Comparison of ENCODE assay signal across 17 cellular contexts in the genomic region with DNA sequence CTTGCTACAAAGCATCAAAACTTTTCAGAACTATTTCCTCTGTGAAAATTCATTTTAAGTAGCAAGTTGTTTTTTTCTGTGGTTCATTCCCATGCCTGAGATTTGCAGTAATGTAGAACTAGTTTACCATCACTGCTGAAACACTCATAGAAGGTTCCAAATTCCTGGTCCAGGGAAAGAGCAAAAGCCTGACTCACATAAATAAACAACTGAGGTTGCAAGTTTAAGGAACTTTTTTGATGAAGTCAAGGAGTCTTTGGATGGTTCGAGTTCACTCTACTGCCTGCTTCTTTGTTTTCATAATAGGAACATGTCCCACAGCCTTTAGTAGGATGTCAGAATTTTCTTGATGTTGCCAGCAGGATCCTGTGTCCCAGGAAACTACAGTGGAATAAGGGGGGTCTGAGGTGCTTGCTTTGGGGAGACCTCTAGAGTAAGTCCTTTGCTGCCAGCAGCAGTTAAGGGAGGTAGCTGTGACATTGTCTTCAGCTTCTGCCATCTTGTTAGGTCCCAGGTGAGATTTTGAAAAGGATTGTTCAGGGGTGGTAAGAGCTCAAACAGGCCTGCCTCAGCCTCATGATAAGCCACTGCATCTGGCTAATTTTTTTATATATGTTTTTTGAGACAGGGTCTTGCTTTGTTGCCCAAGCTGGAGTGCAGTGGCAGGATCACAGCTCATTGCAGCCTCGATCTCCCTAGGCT. TPM values are rescaled to one million over a fixed set of nuclear protein-coding genes. Genes with fewer than 3 reads are reported as not detected.
DNase-seq lines count a peak whose midpoint lies in the region; TF ChIP-seq lines count a peak whose summit lies in the region.
"Had no signal": no experiment of that assay in that cellular context is flagged by ENCODE, and none has a peak within 500 bp of the region (broad histone marks: within the 10 kb centered on the region; RNA-seq: fewer than 3 reads in every experiment).

No MANE protein-coding gene starts in this region.

- H3K4me1 Mint-ChIP-seq in activated naive CD4-positive, alpha-beta T cell treated with anti-CD3 and anti-CD28 coated beads, Interleukin-2, amount 10 ng/mL, durations not matched to agents 7 days and 5 days: peaks cover 19% of the 10 kb centered on the region

- TF ChIP-seq CTCF in astrocyte of the cerebellum (IDR thresholded peaks at IDR 0.05; ENCODE audit: low read depth, low read length, missing control alignments) (no peak), fibroblast of villous mesenchyme (IDR thresholded peaks at IDR 0.05; ENCODE audit: insufficient read depth, low read depth, low read length) (no peak)

- no peaks in the 10 kb centered on the region for H3K27me3 Mint-ChIP-seq in activated naive CD4-positive, alpha-beta T cell treated with anti-CD3 and anti-CD28 coated beads, Interleukin-2, amount 10 ng/mL, durations not matched to agents 7 days and 5 days
- H3K27me3 Mint-ChIP-seq: activated CD4-positive, alpha-beta memory T cell treated with anti-CD3 and anti-CD28 coated beads, Interleukin-2, amount 10 ng/mL, durations not matched to agents 7 days and 5 days; progenitor cell of endocrine pancreas had no signal

- peak; percentile 91 for DNase-seq in GM04503 (ENCODE audit: low read depth)
- peak; percentile 81 for DNase-seq in astrocyte of the cerebellum (ENCODE audit: low read depth)
- DNase-seq in fibroblast of villous mesenchyme (ENCODE audit: low read depth): peak; percentile 92
- DNase-seq in stromal cell of bone marrow (ENCODE audit: low read depth): peak; percentile 90
- DNase-seq in activated naive CD4-positive, alpha-beta T cell treated with anti-CD3 and anti-CD28 coated beads, Interleukin-2, amount 10 ng/mL, durations not matched to agents 7 days and 5 days: no peak
- DNase-seq in NCI-H1092 (lab: John Stamatoyannopoulos, UW): no peak
- DNase-seq in putamen (ENCODE audit: low spot score): no peak
- DNase-seq in DMS53 treated with DMSO at 0.1 percent for 48 hours (lab: John Stamatoyannopoulos, UW; ENCODE audit: unreplicated experiment): no peak
- DNase-seq: activated CD4-positive, alpha-beta memory T cell treated with anti-CD3 and anti-CD28 coated beads, Interleukin-2, amount 10 ng/mL, durations not matched to agents 7 days and 5 days; activated naive CD4-positive, alpha-beta T cell treated with Interleukin-2 at 50 U/mL for 16 hours; DMS 273 treated with DMSO at 0.1 percent for 48 hours; effector CD8-positive, alpha-beta T cell; H7; Peyer's patch; stimulated activated CD4-positive, alpha-beta T cell treated with anti-CD3 and anti-CD28 coated beads, Interleukin-4, amount 100 ng/mL, for 4 hours; stimulated activated naive CD8-positive, alpha-beta T cell treated with anti-CD3 and anti-CD28 coated beads, Interleukin-15, Interleukin-2, amounts not matched to agents 100 U/mL and 50 U/mL, for 24 hours had no signal

- H3K4me3 ChIP-seq in astrocyte of the cerebellum (ENCODE audit: low read depth, low read length) (no peak overlapping the region), fibroblast of villous mesenchyme (ENCODE audit: low read depth, low read length) (no peak overlapping the region)
- H3K4me3 ChIP-seq: Peyer's patch had no signal

- CTCF ChIA-PET in activated naive CD4-positive, alpha-beta T cell treated with anti-CD3 and anti-CD28 coated beads, Interleukin-2, amount 10 ng/mL, durations not matched to agents 7 days and 5 days (lab: Charles Lee): interaction anchor here (0.9 to 3.3 kb wide), 5 partner anchors 14 to 214 kb away, joined by 3 to 29 read pairs (median 4); no protein-coding TSS in a partner anchor

- H3K36me3 Mint-ChIP-seq in activated naive CD4-positive, alpha-beta T cell treated with anti-CD3 and anti-CD28 coated beads, Interleukin-2, amount 10 ng/mL, durations not matched to agents 7 days and 5 days: peaks cover 23% of the 10 kb centered on the region

- no peak overlapping the region for H3K27ac Mint-ChIP-seq in activated naive CD4-positive, alpha-beta T cell treated with anti-CD3 and anti-CD28 coated beads, Interleukin-2, amount 10 ng/mL, durations not matched to agents 7 days and 5 days
- H3K27ac Mint-ChIP-seq: activated CD4-positive, alpha-beta memory T cell treated with anti-CD3 and anti-CD28 coated beads, Interleukin-2, amount 10 ng/mL, durations not matched to agents 7 days and 5 days; progenitor cell of endocrine pancreas had no signal

- no peak overlapping the region for H3K4me3 Mint-ChIP-seq in activated naive CD4-positive, alpha-beta T cell treated with anti-CD3 and anti-CD28 coated beads, Interleukin-2, amount 10 ng/mL, durations not matched to agents 7 days and 5 days
- H3K4me3 Mint-ChIP-seq: activated CD4-positive, alpha-beta memory T cell treated with anti-CD3 and anti-CD28 coated beads, Interleukin-2, amount 10 ng/mL, durations not matched to agents 7 days and 5 days had no signal

- H3K9me3 Mint-ChIP-seq in activated naive CD4-positive, alpha-beta T cell treated with anti-CD3 and anti-CD28 coated beads, Interleukin-2, amount 10 ng/mL, durations not matched to agents 7 days and 5 days: no peaks in the 10 kb centered on the region
- H3K9me3 Mint-ChIP-seq: activated CD4-positive, alpha-beta memory T cell treated with anti-CD3 and anti-CD28 coated beads, Interleukin-2, amount 10 ng/mL, durations not matched to agents 7 days and 5 days had no signal

- in situ Hi-C loops in astrocyte of the cerebellum (cut with HindIII; ENCODE audit: low sequenced_read_pairs): no loop called here

RNA-seq across cellular contexts. Expression of a gene that starts 43.9 kb away (rescaled TPM):
- 195 and 207 TPM in 2 replicates for total RNA-seq in fibroblast of villous mesenchyme

Comparison
In these comparisons a context has a peak if more than half of its experiments do, and no peak if none do; other contexts are left out.
1. DNase-seq: peak in GM04503 (single experiment), astrocyte of the cerebellum (single experiment), fibroblast of villous mesenchyme (single experiment) and stromal cell of bone marrow (single experiment); none in activated naive CD4-positive, alpha-beta T cell treated with anti-CD3 and anti-CD28 coated beads, Interleukin-2, amount 10 ng/mL, durations not matched to agents 7 days and 5 days (single experiment), NCI-H1092 (single experiment), putamen (single experiment) and DMS53 treated with DMSO at 0.1 percent for 48 hours (single experiment).